1 cellular context compared by ENCODE assay signal in genomic region chr13:51814825-51815650, GRCh38.
TF ChIP-seq lines count a peak whose summit lies in the region.

No MANE protein-coding gene starts in this region.

TF ChIP-seq in GM12878, 131 proteins besides CTCF, POLR2A, EP300 and RAD21 (continued from another document):
- TF ChIP-seq KLF5 (IDR thresholded peaks at IDR 0.05; ENCODE audit: partially characterized antibody) (no peak), KDM1A (IDR thresholded peaks at IDR 0.05; ENCODE audit: borderline replicate concordance) (no peak), POU2F2 (IDR thresholded peaks at IDR 0.05; ENCODE audit: borderline replicate concordance, low read depth, low read length) (peak; percentile 29; the same call in 1 of the 3 replicates)
